ENCODE assay signal across 7 cellular contexts in genomic region chr4:48138936-48139335, GRCh38. TPM values are rescaled to one million over a fixed set of nuclear protein-coding genes. Genes with fewer than 3 reads are reported as not detected.
DNase-seq lines count a peak whose midpoint lies in the region; ATAC-seq lines count a peak whose summit lies in the region.

No MANE protein-coding gene starts in this region.

- ATAC-seq in GM18867 (IDR thresholded peaks at IDR 0.05; ENCODE audit: unreplicated experiment) (peak; percentile 85), GM21526 (IDR thresholded peaks at IDR 0.05; ENCODE audit: low FRiP score, unreplicated experiment) (peak; percentile 67), HG03457 (IDR thresholded peaks at IDR 0.05; ENCODE audit: unreplicated experiment) (peak; percentile 68), left colon (peak; percentile 70)

- intact Hi-C loops in left colon (cut with DNase I, micrococcal nuclease): no loop called here

- DNase-seq in left colon (no peak), iPS-NIHi7 (ENCODE audit: extremely low spot score) (no peak), occipital lobe (lab: John Stamatoyannopoulos, UW) (no peak), NOMO-1 (lab: John Stamatoyannopoulos, UW; ENCODE audit: unreplicated experiment in 2 of 2) (no peak)

RNA-seq across cellular contexts. Expression of gene TXK, which starts 4.9 kb away (rescaled TPM):
- total RNA-seq in left colon (1 to 10 TPM in 1 of 2 donors, under 1 TPM in 1; 0.55 to 1.8 TPM), occipital lobe (3.1 TPM)
